ENCODE assay signal across 13 cellular contexts in genomic region chr7:47310020-47310419, GRCh38.
"Had no signal": no experiment of that assay in that cellular context is flagged by ENCODE, and none has a peak within 500 bp of the region (broad histone marks: within the 10 kb centered on the region; RNA-seq: fewer than 3 reads in every experiment).

No MANE protein-coding gene starts in this region.

- ATAC-seq: lower lobe of right lung had no signal

- DNase-seq: activated CD4-positive, alpha-beta memory T cell treated with anti-CD3 and anti-CD28 coated beads for 36 hours; activated CD4-positive, CD25-positive, alpha-beta regulatory T cell treated with anti-CD3 and anti-CD28 coated beads, Interleukin-2, amount 50 U/mL, for 72 hours; activated T-cell treated with anti-CD3 and anti-CD28 coated beads, Interleukin-2, amount 50 U/mL, for 48 hours; cortex of kidney; effector memory CD4-positive, alpha-beta T cell; lower lobe of right lung; nephron progenitor cell; stimulated activated CD4-positive, alpha-beta T cell treated with anti-CD3 and anti-CD28 coated beads, Interleukin-4, amount 100 ng/mL, for 4 hours; SW 1271; transverse colon had no signal

- H3K4me3 ChIP-seq: cardiac muscle cell, lower lobe of right lung, skin epidermis, transverse colon had no signal

- H3K9me3 ChIP-seq: lower lobe of right lung, transverse colon had no signal

- H3K36me3 ChIP-seq: cardiac muscle cell had no signal

- H3K27ac ChIP-seq: cardiac muscle cell, epithelial cell of prostate, lower lobe of right lung, transverse colon had no signal

- H3K27me3 ChIP-seq: cardiac muscle cell, transverse colon had no signal
